8 cellular contexts compared by ENCODE assay signal in the genomic region with DNA sequence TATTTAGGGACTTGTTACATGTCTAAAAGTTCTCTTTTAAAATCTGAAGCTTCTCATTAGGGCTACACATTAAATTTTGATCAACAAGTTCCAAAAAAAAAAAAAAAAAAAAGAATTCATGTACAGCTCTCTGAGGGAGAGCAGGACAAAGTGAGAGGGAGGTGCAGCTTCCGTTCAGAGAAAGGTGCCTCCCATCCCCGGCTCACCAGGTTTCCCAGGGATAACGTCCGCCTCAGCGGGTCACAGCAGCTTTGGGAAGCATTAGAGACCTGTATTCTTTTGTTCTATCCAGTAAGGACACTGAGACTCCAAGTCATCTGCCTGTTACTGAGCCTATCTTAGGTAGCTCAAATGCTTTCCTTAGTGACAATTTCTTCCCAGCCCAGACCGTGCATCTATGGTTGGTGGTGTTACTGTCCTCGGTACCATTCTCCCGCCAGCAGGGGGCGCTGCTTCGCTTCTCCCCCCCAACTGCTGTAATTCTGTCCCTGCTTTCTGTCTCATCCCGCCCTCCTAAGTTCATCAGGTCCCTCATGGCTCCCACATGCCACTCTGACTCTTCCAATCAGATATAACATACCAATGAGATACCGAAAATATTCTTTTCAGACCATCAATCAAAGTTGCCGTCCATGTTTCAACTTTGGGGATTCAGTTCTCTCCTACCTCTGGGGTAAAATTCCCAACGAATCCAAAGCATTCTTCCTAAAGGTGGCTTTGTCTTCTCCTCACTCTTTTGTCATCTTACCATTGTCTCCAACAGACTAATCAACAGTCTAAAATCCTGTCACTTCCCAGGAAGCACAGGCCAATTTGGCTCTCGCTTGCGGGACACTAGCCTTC.
DNase-seq lines count a peak whose midpoint lies in the region; ATAC-seq, FAIRE-seq and TF ChIP-seq lines count a peak whose summit lies in the region.

No MANE protein-coding gene starts in this region.

- peak; percentile 39 for TF ChIP-seq RAD21 in GM12878 (IDR thresholded peaks at IDR 0.05; ENCODE audit: insufficient read depth, low read depth, low read length)

- no peak for TF ChIP-seq EP300 in GM12878 (IDR thresholded peaks at IDR 0.05; ENCODE audit: borderline replicate concordance in 1 of 2, control insufficient read depth in 1 of 2, low read depth in 2 of 2, low read length in 2 of 2)

- DNase-seq in Daoy (ENCODE audit: low read depth) (peak; percentile 27), GM20000 (ENCODE audit: low spot score) (peak; percentile 61), SW480 (ENCODE audit: low spot score) (peak; percentile 51), GM12878 (ENCODE audit: low read depth, low spot score) (no peak), islet precursor cell (peak; percentile 60), NCI-H2081 treated with DMSO at 0.1 percent for 48 hours (lab: John Stamatoyannopoulos, UW) (no peak)
- peak; percentile 7 to 27 (median 13) for DNase-seq in stimulated activated CD4-positive, alpha-beta T cell treated with anti-CD3 and anti-CD28 coated beads, TNF-alpha, amount 100 ng/mL, for 48 hours (ENCODE audit: low read depth in 3 of 3)

- peak; percentile 64 for TF ChIP-seq CTCF in GM20000 (IDR thresholded peaks at IDR 0.05; ENCODE audit: extremely low read depth, missing control alignments)
- TF ChIP-seq CTCF in GM12878 (IDR thresholded peaks at IDR 0.05 in 2 of 3, conservative IDR thresholded peaks at IDR 0.05 in 1 of 3; ENCODE audit: control insufficient read depth in 2 of 3, extremely low read depth in 1 of 3, insufficient read depth in 1 of 3, low read depth in 3 of 3, low read length in 3 of 3) = peak; percentile 67 to 81 (median 70)

- no peaks in the 10 kb centered on the region for H3K4me1 ChIP-seq in GM12878 (ENCODE audit: control insufficient read depth, insufficient read depth, low read length)

- H3K79me2 ChIP-seq in GM12878 (ENCODE audit: control insufficient read depth, insufficient read depth, low read length) = no peaks in the 10 kb centered on the region

- no peak for TF ChIP-seq POLR2A in GM12878 (IDR thresholded peaks at IDR 0.05; ENCODE audit: low read depth, low read length)

- WGBS in GM12878 (ENCODE audit: insufficient coverage, insufficient replicate concordance, low lambda C conversion rate, missing lambda C conversion rate) = 37% methylated on average over 16 of the region's 16 CpGs

- no peak overlapping the region for H3K9ac ChIP-seq in GM12878 (ENCODE audit: control insufficient read depth, insufficient read depth, low read length)

- POLR2A ChIA-PET in GM12878 (lab: Charles Lee) = interaction anchor here (0.6 kb wide), 1 partner anchor 414 kb away, joined by 3 read pairs; no protein-coding TSS in a partner anchor

- ATAC-seq in HG03571 (IDR thresholded peaks at IDR 0.05; ENCODE audit: unreplicated experiment) (peak; percentile 68), GM12878 (peak; percentile 97)

- CTCF ChIA-PET in GM12878 (lab: Yijun Ruan, JAX) = interaction anchor here (0.6 to 5.7 kb wide), 35 partner anchors 8 to 1520 kb away, joined by 3 to 124 read pairs (median 4); no protein-coding TSS in a partner anchor

- no peak overlapping the region for H3K27ac ChIP-seq in GM12878 (ENCODE audit: control insufficient read depth, insufficient read depth)

- H3K9me3 ChIP-seq in GM12878 (replicated peaks; ENCODE audit: control insufficient read depth, insufficient read depth, low read length) = no peaks in the 10 kb centered on the region

- no peaks in the 10 kb centered on the region for H3K27me3 ChIP-seq in GM12878 (replicated peaks in 1 of 2; ENCODE audit: control insufficient read depth in 2 of 2, insufficient read depth in 2 of 2, low read length in 1 of 2)

- FAIRE-seq in GM12878 (lab: Jason Lieb, UNC) = peak; percentile 35

- no peak overlapping the region for H3K4me3 ChIP-seq in GM12878

- no TSS peak for BruUV-seq in GM12878 (replicated peaks; lab: Mats Ljungman, UMichigan)

- H4K20me1 ChIP-seq in GM12878 (ENCODE audit: control insufficient read depth, insufficient read depth) = no peaks in the 10 kb centered on the region

- intact Hi-C loops in GM12878 (cut with micrococcal nuclease; ENCODE audit: unreplicated experiment) = loop anchor here (1.0 to 10.0 kb wide), 4 partner anchors 117 to 438 kb away; no protein-coding TSS in a partner anchor

- no peak overlapping the region for H3K4me2 ChIP-seq in GM12878 (ENCODE audit: control insufficient read depth, insufficient read depth)

- no peak overlapping the region for H2AFZ ChIP-seq in GM12878 (ENCODE audit: control insufficient read depth, low read depth, low read length)

- in situ Hi-C loops in GM12878 (cut with MboI) = loop anchor here (5.0 kb wide), 1 partner anchor 442 kb away; no protein-coding TSS in a partner anchor

- RAD21 ChIA-PET in GM12878 (lab: Charles Lee; ENCODE audit: unreplicated experiment) = interaction anchor here (0.5 to 4.4 kb wide), 9 partner anchors 11 to 445 kb away, joined by 3 to 69 read pairs (median 3); no protein-coding TSS in a partner anchor

- SMC1A ChIA-PET in GM12878 (lab: Charles Lee; ENCODE audit: uncharacterized antibody, unreplicated experiment) = interaction anchor here (0.6 to 5.1 kb wide), 17 partner anchors 9 to 519 kb away, joined by 3 to 112 read pairs (median 5); no protein-coding TSS in a partner anchor

- H3K36me3 ChIP-seq in GM12878 (ENCODE audit: control insufficient read depth in 2 of 2, insufficient read depth in 2 of 2, low read length in 1 of 2) = no peaks in the 10 kb centered on the region

TF ChIP-seq in GM12878, 131 proteins besides CTCF, POLR2A, EP300 and RAD21:
- TF ChIP-seq SMC3 (IDR thresholded peaks at IDR 0.05; ENCODE audit: borderline replicate concordance, low read length) (peak; percentile 56), SPI1 (IDR thresholded peaks at IDR 0.05; ENCODE audit: borderline replicate concordance, insufficient read depth, low read depth, low read length) (no peak)

Comparison
In these comparisons a context has a peak if more than half of its experiments do, and no peak if none do; other contexts are left out.
1. DNase-seq: peak in Daoy (single experiment), GM20000 (single experiment), SW480 (single experiment), islet precursor cell (single experiment) and stimulated activated CD4-positive, alpha-beta T cell treated with anti-CD3 and anti-CD28 coated beads, TNF-alpha, amount 100 ng/mL, for 48 hours (3 of 3); none in GM12878 (single experiment) and NCI-H2081 treated with DMSO at 0.1 percent for 48 hours (single experiment).